In the genomic region with DNA sequence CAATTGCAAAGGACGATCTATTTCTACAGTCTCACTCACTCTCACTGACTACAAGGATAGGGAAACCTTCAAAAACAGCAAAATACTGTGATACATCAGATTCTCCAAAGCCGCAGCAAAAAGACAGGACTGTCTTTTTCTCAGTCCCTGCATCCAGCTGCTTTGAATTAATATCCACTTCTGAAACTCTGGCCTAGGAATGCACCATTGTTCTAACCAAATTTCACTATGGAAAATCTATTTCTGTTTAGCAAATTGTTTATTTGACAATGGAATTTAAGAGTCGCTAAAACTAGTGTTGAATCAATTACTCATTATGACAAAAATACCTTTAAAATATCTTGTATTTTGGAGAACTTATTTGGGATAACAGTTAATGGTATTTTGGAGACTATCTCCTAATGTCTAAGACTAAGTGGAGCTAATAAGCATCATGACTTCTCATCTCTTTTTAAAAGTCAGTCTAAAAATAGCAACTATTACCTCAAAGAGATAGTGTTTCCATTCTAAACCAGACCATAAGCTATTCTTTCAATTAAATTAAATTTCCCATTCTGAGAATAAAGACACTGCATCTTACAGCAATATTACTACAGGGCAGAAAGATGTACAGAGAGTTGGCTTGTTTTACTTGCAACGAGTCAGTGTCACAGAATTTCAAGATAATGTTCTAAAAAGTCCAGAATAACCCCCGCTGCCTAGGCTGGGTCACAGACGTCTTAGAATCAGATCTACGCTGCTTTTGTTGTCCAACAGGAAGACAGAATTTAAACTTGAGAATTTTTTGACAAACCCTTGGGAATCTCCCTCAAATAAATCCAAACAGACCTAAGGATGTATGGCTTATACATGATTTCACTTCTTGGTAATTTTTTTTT, we compare ENCODE assay signal across 10 cellular contexts.
A peak's percentile ranks its signal among the peaks of the same experiment; 100 is the strongest.
DNase-seq lines count a peak whose midpoint lies in the region; ATAC-seq and TF ChIP-seq lines count a peak whose summit lies in the region.
"Had no signal": no experiment of that assay in that cellular context is flagged by ENCODE, and none has a peak within 500 bp of the region (broad histone marks: within the 10 kb centered on the region; RNA-seq: fewer than 3 reads in every experiment).

No MANE protein-coding gene starts in this region.

- H3K27me3 ChIP-seq in left ventricle myocardium inferior (ENCODE audit: low read depth) (no peaks in the 10 kb centered on the region), upper lobe of right lung (no peaks in the 10 kb centered on the region), HAP-1 (ENCODE audit: low read depth) (no peaks in the 10 kb centered on the region), PC-9 (ENCODE audit: insufficient read depth, low read depth) (no peaks in the 10 kb centered on the region)
- H3K27me3 ChIP-seq in naive thymus-derived CD4-positive, alpha-beta T cell (ENCODE audit: control insufficient read depth in 2 of 2, insufficient read depth in 2 of 2, low read length in 2 of 2): no peaks in the 10 kb centered on the region

- H3K36me3 ChIP-seq in left ventricle myocardium inferior: peaks cover 2% of the 10 kb centered on the region
- H3K36me3 ChIP-seq in naive thymus-derived CD4-positive, alpha-beta T cell (ENCODE audit: control insufficient read depth in 2 of 3, insufficient read depth in 3 of 3, low read length in 3 of 3): peaks cover 0 to 25% (median 1%) of the 10 kb centered on the region in 3 experiments
- peaks cover 7% of the 10 kb centered on the region for H3K36me3 ChIP-seq in upper lobe of right lung
- no peaks in the 10 kb centered on the region for H3K36me3 ChIP-seq in HAP-1 (replicated peaks)
- H3K36me3 ChIP-seq in PC-9 (ENCODE audit: low read depth): no peaks in the 10 kb centered on the region

- H3K27ac ChIP-seq in left ventricle myocardium inferior (replicated peaks) (peak overlapping the region; percentile 66), upper lobe of right lung (peak overlapping the region; percentile 55), PC-9 (no peak overlapping the region)
- H3K27ac ChIP-seq in naive thymus-derived CD4-positive, alpha-beta T cell (ENCODE audit: low read depth, low read length): peak overlapping the region; percentile 31
- H3K27ac ChIP-seq: VCaP had no signal

- no TSS peak for BruUV-seq in PC-9 (replicated peaks; lab: Mats Ljungman, UMichigan)

- H3K4me1 ChIP-seq in left ventricle myocardium inferior: peaks cover 68% of the 10 kb centered on the region
- H3K4me1 ChIP-seq in naive thymus-derived CD4-positive, alpha-beta T cell (ENCODE audit: control insufficient read depth in 2 of 2, insufficient read depth in 2 of 2, low read length in 2 of 2): peaks cover 28 to 45% of the 10 kb centered on the region in 2 donors
- peaks cover 57% of the 10 kb centered on the region for H3K4me1 ChIP-seq in upper lobe of right lung
- H3K4me1 ChIP-seq in HAP-1: peaks cover 15% of the 10 kb centered on the region
- H3K4me1 ChIP-seq in PC-9 (replicated peaks; ENCODE audit: insufficient read depth): no peaks in the 10 kb centered on the region

- no peak overlapping the region for H2AFZ ChIP-seq in PC-9

- intact Hi-C loops in left ventricle myocardium inferior (cut with micrococcal nuclease): no loop called here
- intact Hi-C loops in Right ventricle myocardium inferior (cut with DNase I): loop anchor here (2.0 kb wide), 1 partner anchor 31 kb away; no protein-coding TSS in a partner anchor
- intact Hi-C loops in naive thymus-derived CD4-positive, alpha-beta T cell (cut with micrococcal nuclease): no loop called here
- intact Hi-C loops in upper lobe of right lung (cut with DNase I): no loop called here
- intact Hi-C loops in PC-9 (cut with micrococcal nuclease; ENCODE audit: unreplicated experiment): no loop called here

- no peaks in the 10 kb centered on the region for H3K9me2 ChIP-seq in PC-9 (ENCODE audit: insufficient read depth)

- no peaks in the 10 kb centered on the region for H4K20me1 ChIP-seq in PC-9 (ENCODE audit: insufficient read depth)

- in situ Hi-C loops in HAP-1 (cut with MboI; ENCODE audit: low sequenced_read_pairs): no loop called here

- ATAC-seq in Right ventricle myocardium inferior (no peak), upper lobe of right lung (no peak)
- ATAC-seq in naive thymus-derived CD4-positive, alpha-beta T cell: no peak

- no peaks in the 10 kb centered on the region for H3K27me3 Mint-ChIP-seq in naive thymus-derived CD4-positive, alpha-beta T cell

- peak overlapping the region in 9 of 10 donors; percentile 12 to 77 (median 39) for H3K4me3 Mint-ChIP-seq in naive thymus-derived CD4-positive, alpha-beta T cell

- H3K36me3 Mint-ChIP-seq in naive thymus-derived CD4-positive, alpha-beta T cell: peaks cover 4 to 29% (median 12%) of the 10 kb centered on the region in 5 donors

- POLR2A ChIA-PET in naive thymus-derived CD4-positive, alpha-beta T cell (lab: Charles Lee): interaction anchor here (0.7 to 2.1 kb wide), 11 partner anchors 11 to 119 kb away, joined by 3 to 10 read pairs (median 4); a partner anchor contains a TSS
- POLR2A ChIA-PET in PC-9 (lab: Charles Lee; ENCODE audit: unreplicated experiment): interaction anchor here (0.5 kb wide), 1 partner anchor 11 kb away, joined by 3 read pairs; no protein-coding TSS in a partner anchor

- H3K4me3 ChIP-seq in left ventricle myocardium inferior (no peak overlapping the region), upper lobe of right lung (no peak overlapping the region), HAP-1 (no peak overlapping the region), PC-9 (no peak overlapping the region)
- no peak overlapping the region for H3K4me3 ChIP-seq in naive thymus-derived CD4-positive, alpha-beta T cell (ENCODE audit: low read length)

- H3K27ac Mint-ChIP-seq in naive thymus-derived CD4-positive, alpha-beta T cell: peak overlapping the region; percentile 51 to 95 (median 81)

- no peaks in the 10 kb centered on the region for H3K79me2 ChIP-seq in PC-9 (ENCODE audit: low read depth)

- H3K4me1 Mint-ChIP-seq in naive thymus-derived CD4-positive, alpha-beta T cell: peaks cover 31 to 72% (median 66%) of the 10 kb centered on the region in 7 donors

- no peak for TF ChIP-seq CTCF in left ventricle myocardium inferior (IDR thresholded peaks at IDR 0.05; ENCODE audit: borderline replicate concordance)
- TF ChIP-seq CTCF in upper lobe of right lung (IDR thresholded peaks at IDR 0.05): no peak
- TF ChIP-seq CTCF in PC-9 (conservative IDR thresholded peaks at IDR 0.05): no peak

- DNase-seq in left ventricle myocardium inferior (no peak), Right ventricle myocardium inferior (ENCODE audit: missing footprints) (no peak), cerebellar cortex (ENCODE audit: low spot score) (peak; percentile 28), upper lobe of right lung (no peak), HAP-1 (ENCODE audit: low spot score in 2 of 2) (no peak), PC-9 (no peak), nucleus accumbens (lab: John Stamatoyannopoulos, UW) (no peak)
- DNase-seq in naive thymus-derived CD4-positive, alpha-beta T cell: no peak
- DNase-seq: NCI-H1694 had no signal

- H3K9me3 Mint-ChIP-seq in naive thymus-derived CD4-positive, alpha-beta T cell: peaks cover 0 to 2% (median 0%) of the 10 kb centered on the region in 11 donors

- no peak overlapping the region for H3K4me2 ChIP-seq in PC-9

- H3K9me3 ChIP-seq in left ventricle myocardium inferior (replicated peaks): no peaks in the 10 kb centered on the region
- H3K9me3 ChIP-seq in naive thymus-derived CD4-positive, alpha-beta T cell (ENCODE audit: control insufficient read depth in 2 of 3, low read length in 3 of 3): no peaks in the 10 kb centered on the region
- H3K9me3 ChIP-seq in upper lobe of right lung: no peaks in the 10 kb centered on the region
- H3K9me3 ChIP-seq in HAP-1: no peaks in the 10 kb centered on the region
- no peaks in the 10 kb centered on the region for H3K9me3 ChIP-seq in PC-9 (ENCODE audit: insufficient read depth, low read depth)

- CTCF ChIA-PET in naive thymus-derived CD4-positive, alpha-beta T cell (lab: Charles Lee): interaction anchor here (0.5 to 1.3 kb wide), 2 partner anchors 15 to 23 kb away, joined by 5 to 7 read pairs; no protein-coding TSS in a partner anchor
- CTCF ChIA-PET in PC-9 (lab: Charles Lee): interaction anchor here (0.6 kb wide), 1 partner anchor 115 kb away, joined by 8 read pairs; no protein-coding TSS in a partner anchor

- H3F3A ChIP-seq in PC-9 (ENCODE audit: insufficient read depth, low read depth): no peaks in the 10 kb centered on the region
